Comparison of ENCODE assay signal across 12 cellular contexts in the genomic region with DNA sequence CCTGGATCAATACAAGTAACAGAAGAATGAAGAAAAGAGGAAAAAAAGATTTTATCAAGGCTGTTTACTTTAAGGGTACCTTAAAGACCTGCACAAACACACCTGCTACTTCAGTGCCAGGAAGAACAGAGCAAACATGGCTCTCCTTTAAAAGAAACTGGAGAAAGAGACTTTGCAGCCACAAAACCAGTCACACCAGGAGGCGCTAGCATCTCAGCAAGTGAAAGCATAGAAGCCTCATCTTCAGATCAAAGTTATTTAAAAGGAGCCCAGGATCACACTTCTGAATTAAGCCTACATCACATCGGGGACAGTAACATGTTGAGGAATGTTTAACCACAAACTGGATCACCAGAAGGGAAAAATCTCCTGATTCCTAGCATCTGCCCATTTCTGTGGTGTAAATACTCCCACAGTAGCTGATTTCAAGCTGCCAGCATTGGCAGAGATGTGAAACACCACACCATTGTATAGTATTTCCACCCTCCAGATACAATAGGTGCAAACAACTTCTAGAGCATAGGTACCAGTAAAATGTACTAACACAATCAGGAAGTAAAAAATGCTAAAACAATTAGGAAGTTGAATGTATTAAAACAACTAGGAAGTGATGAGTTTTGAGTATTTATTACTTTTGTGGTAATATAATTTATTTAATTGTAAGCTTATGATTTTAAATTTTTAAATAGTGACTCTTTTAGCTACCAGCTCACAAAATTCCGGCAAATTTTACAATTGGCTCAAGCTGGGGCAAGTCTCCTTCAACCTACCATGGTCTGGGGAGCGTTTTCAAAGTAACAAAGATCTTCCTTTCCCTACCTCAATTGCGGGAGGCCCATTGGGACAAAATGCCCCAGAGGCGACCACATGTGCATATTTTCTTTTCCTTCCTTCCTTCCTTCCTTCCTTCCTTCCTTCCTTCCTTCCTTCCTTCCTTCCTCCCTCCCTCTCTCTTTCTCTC.
DNase-seq lines count a peak whose midpoint lies in the region; ATAC-seq, FAIRE-seq and TF ChIP-seq lines count a peak whose summit lies in the region.
"Had no signal": no experiment of that assay in that cellular context is flagged by ENCODE, and none has a peak within 500 bp of the region (broad histone marks: within the 10 kb centered on the region; RNA-seq: fewer than 3 reads in every experiment).

No MANE protein-coding gene starts in this region.

- ATAC-seq in DND-41 (ENCODE audit: insufficient read depth, low read depth) (peak; percentile 31; the same call in 1 of the 3 replicates), Panc1 (no peak)
- ATAC-seq: activated CD8-positive, alpha-beta memory T cell treated with anti-CD3 and anti-CD28 coated beads, Interleukin-2, amount 10 ng/mL, durations not matched to agents 7 days and 5 days; natural killer cell treated with Interleukin-12 subunit alpha and Interleukin-12 subunit beta and Interleukin-15 and Interleukin-18, amount 100 ng/mL, for 72 hours had no signal

- CTCF ChIA-PET in Panc1 (lab: Charles Lee) (no interaction called here), H1 (lab: Charles Lee; ENCODE audit: partially characterized antibody) (interaction anchor here (0.7 to 2.8 kb wide), 10 partner anchors 9 to 433 kb away, joined by 3 to 9 read pairs (median 3); no protein-coding TSS in a partner anchor)

- peak; percentile 37 to 42; a peak in 2 of 4 replicates for TF ChIP-seq RAD21 in H1 (IDR thresholded peaks at IDR 0.05 in 1 of 2, conservative IDR thresholded peaks at IDR 0.05 in 1 of 2; ENCODE audit: low read depth in 2 of 2, low read length in 2 of 2)

- BruUV-seq in Panc1 (replicated peaks; lab: Mats Ljungman, UMichigan): no TSS peak

- no peak overlapping the region for H2AK5ac ChIP-seq in H1 (ENCODE audit: low read depth, low read length)

- no peaks in the 10 kb centered on the region for H4K20me1 ChIP-seq in DND-41 (ENCODE audit: insufficient read depth, low read length)
- H4K20me1 ChIP-seq in H1 (replicated peaks in 1 of 2; ENCODE audit: control insufficient read depth in 1 of 2, insufficient read depth in 2 of 2, low read length in 2 of 2): no peaks in the 10 kb centered on the region

- H3K14ac ChIP-seq in H1 (ENCODE audit: insufficient read length): no peak overlapping the region

- H2BK20ac ChIP-seq in H1 (ENCODE audit: low read length): no peak overlapping the region

- H3K4me1 ChIP-seq in DND-41 (ENCODE audit: insufficient read depth, low read length) (no peaks in the 10 kb centered on the region), Panc1 (ENCODE audit: control insufficient read depth, insufficient read depth, low read length) (no peaks in the 10 kb centered on the region), H1 (replicated peaks in 1 of 4; ENCODE audit: control insufficient read depth in 3 of 4, insufficient read depth in 4 of 4, low read length in 3 of 4) (no peaks in the 10 kb centered on the region)

- H3K4me3 ChIP-seq in DND-41 (ENCODE audit: low read depth in 1 of 2, low read length in 2 of 2): no peak overlapping the region
- no peak overlapping the region for H3K4me3 ChIP-seq in Panc1 (ENCODE audit: low read depth in 2 of 2, low read length in 2 of 2)
- H3K4me3 ChIP-seq in H1 (ENCODE audit: extremely low read depth in 1 of 4, insufficient read depth in 2 of 4, low read depth in 3 of 4, low read length in 4 of 4): no peak overlapping the region

- TF ChIP-seq POLR2A in H1 (IDR thresholded peaks at IDR 0.05; ENCODE audit: control extremely low read depth in 1 of 2, low read depth in 2 of 2, low read length in 2 of 2): no peak

- H3K9me3 ChIP-seq in DND-41 (ENCODE audit: insufficient read depth, low read length, severe bottlenecking) (no peaks in the 10 kb centered on the region), Panc1 (ENCODE audit: control insufficient read depth, insufficient read depth, low read depth, low read length) (no peaks in the 10 kb centered on the region), H1 (ENCODE audit: insufficient read depth in 2 of 2, low read depth in 1 of 2, low read length in 1 of 2) (no peaks in the 10 kb centered on the region)

- H2BK120ac ChIP-seq in H1 (replicated peaks; ENCODE audit: low read depth, low read length): no peak overlapping the region

- TF ChIP-seq CTCF in DND-41 (IDR thresholded peaks at IDR 0.05; ENCODE audit: borderline replicate concordance, extremely low read depth, low read length, poor library complexity, severe bottlenecking) (peak; percentile 55), GM12872 (IDR thresholded peaks at IDR 0.05; ENCODE audit: insufficient read depth, low read depth, low read length) (peak; percentile 41; the same call in 2 of the 3 replicates), Panc1 (IDR thresholded peaks at IDR 0.05) (peak; percentile 32), H1 (IDR thresholded peaks at IDR 0.05; ENCODE audit: control extremely low read depth in 1 of 3, insufficient read depth in 1 of 3, low read depth in 1 of 3, low read length in 3 of 3) (peak in 2 of 3 experiments; percentile 24 to 27; a peak in 2 of 4 replicates)

- FAIRE-seq in H1 (lab: Jason Lieb, UNC): no peak

- H3K4me2 ChIP-seq in DND-41 (ENCODE audit: insufficient read depth, low read length) (no peak overlapping the region), H1 (ENCODE audit: insufficient read depth in 1 of 2, low read depth in 2 of 2, low read length in 2 of 2) (no peak overlapping the region)

- in situ Hi-C loops in Panc1 (cut with HindIII; ENCODE audit: low pct_unique_long_range_greater_than_20kb, low sequenced_read_pairs): no loop called here

- intact Hi-C loops in Panc1 (cut with micrococcal nuclease; ENCODE audit: unreplicated experiment) (loop anchor here (10.0 kb wide), 1 partner anchor 160 kb away; no protein-coding TSS in a partner anchor), posterior cingulate gyrus (cut with DNase I) (no loop called here)

- no peak overlapping the region for H2BK5ac ChIP-seq in H1 (ENCODE audit: low read depth, low read length)

- H3K23ac ChIP-seq in H1 (ENCODE audit: insufficient read length): no peak overlapping the region

- H3K9ac ChIP-seq in DND-41 (ENCODE audit: low read depth, low read length): no peak overlapping the region
- H3K9ac ChIP-seq in H1 (replicated peaks in 1 of 4; ENCODE audit: extremely low read depth in 1 of 4, low read depth in 3 of 4, low read length in 3 of 4): no peak overlapping the region

- H3K36me3 ChIP-seq in DND-41 (ENCODE audit: insufficient read depth, low read length) (no peaks in the 10 kb centered on the region), Panc1 (ENCODE audit: control insufficient read depth, insufficient read depth, low read length) (no peaks in the 10 kb centered on the region), H1 (ENCODE audit: control insufficient read depth in 2 of 4, insufficient read depth in 4 of 4, low read length in 3 of 4) (no peaks in the 10 kb centered on the region)

- POLR2A ChIA-PET in Panc1 (lab: Charles Lee): no interaction called here
- POLR2A ChIA-PET in H1 (lab: Charles Lee; ENCODE audit: partially characterized antibody): no interaction called here

- no peaks in the 10 kb centered on the region for H3K79me1 ChIP-seq in H1 (ENCODE audit: low read depth, low read length)

- TF ChIP-seq EP300 in H1 (IDR thresholded peaks at IDR 0.05; ENCODE audit: borderline replicate concordance in 1 of 2, low read depth in 2 of 2, low read length in 2 of 2): no peak

- H4K5ac ChIP-seq in H1 (ENCODE audit: insufficient read length, low read depth, low read length): no peak overlapping the region

- H2AFZ ChIP-seq in DND-41 (ENCODE audit: low read depth, low read length): no peak overlapping the region
- H2AFZ ChIP-seq in H1 (ENCODE audit: low read length): no peak overlapping the region

- no peak overlapping the region for H3K27ac ChIP-seq in DND-41 (ENCODE audit: low read length)
- H3K27ac ChIP-seq in Panc1 (ENCODE audit: low read length): no peak overlapping the region
- H3K27ac ChIP-seq in H1 (ENCODE audit: low read depth, low read length): no peak overlapping the region

- H2BK15ac ChIP-seq in H1 (ENCODE audit: low read length): no peak overlapping the region

- H3K79me2 ChIP-seq in DND-41 (ENCODE audit: insufficient read depth, low read length): no peaks in the 10 kb centered on the region
- H3K79me2 ChIP-seq in H1 (ENCODE audit: control insufficient read depth in 1 of 2, insufficient read depth in 2 of 2, low read length in 2 of 2): no peaks in the 10 kb centered on the region

- H3K56ac ChIP-seq in H1 (replicated peaks; ENCODE audit: insufficient read length, low read depth, low read length): no peak overlapping the region

- no peak overlapping the region for H4K8ac ChIP-seq in H1 (ENCODE audit: extremely low read depth, insufficient read depth, low read length)

- no peak overlapping the region for H2BK12ac ChIP-seq in H1 (ENCODE audit: low read depth, low read length)

- no peaks in the 10 kb centered on the region for H3K23me2 ChIP-seq in H1 (ENCODE audit: low read depth, low read length)

- WGBS in H1 (ENCODE audit: extremely low coverage in 1 of 2, insufficient coverage in 1 of 2, insufficient read length in 1 of 2, insufficient replicate concordance in 2 of 2, low coverage in 1 of 2, low lambda C conversion rate in 2 of 2, missing lambda C conversion rate in 1 of 2), 2 experiments: 84% methylated on average over 6 of the region's 6 CpGs; no CpG with 5 or more reads in 1 of the 2 experiments

- peak; percentile 24 for DNase-seq in DND-41
- DNase-seq in Panc1 (ENCODE audit: low read depth, low spot score): no peak
- no peak for DNase-seq in H1 (ENCODE audit: low read depth in 1 of 2, low spot score in 2 of 2)
- DNase-seq in NCI-H1092 (lab: John Stamatoyannopoulos, UW): no peak
- no peak for DNase-seq in posterior cingulate gyrus
- no peak for DNase-seq in germinal center (ENCODE audit: low spot score)
- DNase-seq: activated CD8-positive, alpha-beta memory T cell treated with anti-CD3 and anti-CD28 coated beads, Interleukin-2, amount 10 ng/mL, durations not matched to agents 7 days and 5 days; aorta; H7; NCI-H1417 treated with DMSO at 0.1 percent for 48 hours had no signal

- H3K27me3 ChIP-seq in DND-41 (ENCODE audit: insufficient read depth, low read length, poor library complexity) (no peaks in the 10 kb centered on the region), Panc1 (ENCODE audit: control insufficient read depth, insufficient read depth, low read length) (no peaks in the 10 kb centered on the region; the same call in 1 of the 2 replicates), H1 (replicated peaks in 1 of 4; ENCODE audit: control insufficient read depth in 3 of 4, extremely low read depth in 1 of 4, insufficient read depth in 3 of 4, low read length in 3 of 4) (no peaks in the 10 kb centered on the region)

- no peak overlapping the region for H3K18ac ChIP-seq in H1 (ENCODE audit: extremely low read depth, low read length)

- no peak overlapping the region for H4K91ac ChIP-seq in H1 (replicated peaks; ENCODE audit: insufficient read length, low read length)

- H3K4ac ChIP-seq in H1 (replicated peaks; ENCODE audit: insufficient read length, low read depth, low read length): no peak overlapping the region
